Comparison of ENCODE assay signal across 36 cellular contexts in genomic region chr12:108177131-108177530, GRCh38. TPM values are rescaled to one million over a fixed set of nuclear protein-coding genes. Genes with fewer than 3 reads are reported as not detected.
"Had no signal": no experiment of that assay in that cellular context is flagged by ENCODE, and none has a peak within 500 bp of the region (broad histone marks: within the 10 kb centered on the region; RNA-seq: fewer than 3 reads in every experiment).

No MANE protein-coding gene starts in this region.

- H3K4me1 ChIP-seq: adrenal gland, ascending aorta, body of pancreas, breast epithelium had no signal

- H3K9me3 ChIP-seq: adrenal gland, ascending aorta, body of pancreas, breast epithelium had no signal

- H3K36me3 ChIP-seq: adrenal gland, ascending aorta, brain microvascular endothelial cell, breast epithelium, cardiac muscle cell had no signal

- ATAC-seq: activated naive CD4-positive, alpha-beta T cell treated with anti-CD3 and anti-CD28 coated beads, Interleukin-2, amount 50 U/mL, for 72 hours; activated naive CD8-positive, alpha-beta T cell treated with anti-CD3 and anti-CD28 coated beads, Interleukin-2, amount 50 U/mL, for 24 hours; activated T-cell treated with anti-CD3 and anti-CD28 coated beads, Interleukin-2, amount 50 U/mL, for 4 hours; activated T-cell treated with anti-CD3 and anti-CD28 coated beads, Interleukin-2, amount 50 U/mL, for 72 hours; activated T-helper 17 cell treated with anti-CD3 and anti-CD28 coated beads, Interleukin-2, amount 50 U/mL, for 72 hours; body of pancreas had no signal

- H3K27ac ChIP-seq: adrenal gland, ascending aorta, body of pancreas, brain microvascular endothelial cell, breast epithelium, cardiac muscle cell had no signal

- H3K27me3 ChIP-seq: adrenal gland, ascending aorta, brain microvascular endothelial cell, breast epithelium, cardiac muscle cell had no signal

- H3K4me3 ChIP-seq: adrenal gland, ascending aorta, body of pancreas, breast epithelium, cardiac muscle cell had no signal

- FAIRE-seq: astrocyte, bronchial epithelial cell had no signal

- DNase-seq: activated effector memory CD4-positive, alpha-beta T cell treated with anti-CD3 and anti-CD28 coated beads, Interleukin-2, amount 50 U/mL, for 16 hours; activated effector memory CD4-positive, alpha-beta T cell treated with Interleukin-2 at 50 U/mL for 16 hours; activated gamma-delta T cell; activated gamma-delta T cell treated with Interleukin-2 at 50 U/mL for 16 hours; activated naive CD4-positive, alpha-beta T cell; activated naive CD4-positive, alpha-beta T cell treated with anti-CD3 and anti-CD28 coated beads for 36 hours; activated naive CD4-positive, alpha-beta T cell treated with anti-CD3 and anti-CD28 coated beads, Interleukin-2, amount 10 ng/mL, durations not matched to agents 7 days and 5 days; activated naive CD4-positive, alpha-beta T cell treated with anti-CD3 and anti-CD28 coated beads, Interleukin-2, amount 50 U/mL, for 16 hours; activated naive CD4-positive, alpha-beta T cell treated with Interleukin-2 at 50 U/mL for 16 hours; activated naive CD8-positive, alpha-beta T cell treated with anti-CD3 and anti-CD28 coated beads for 36 hours; activated naive CD8-positive, alpha-beta T cell treated with anti-CD3 and anti-CD28 coated beads, Interleukin-2, amount 10 ng/mL, durations not matched to agents 7 days and 5 days; activated naive CD8-positive, alpha-beta T cell treated with anti-CD3 and anti-CD28 coated beads, Interleukin-2, amount 50 U/mL, for 24 hours; activated T-cell treated with anti-CD3 and anti-CD28 coated beads, Interleukin-2, amount 50 U/mL, for 1 hour; activated T-cell treated with anti-CD3 and anti-CD28 coated beads, Interleukin-2, amount 50 U/mL, for 24 hours; activated T-cell treated with anti-CD3 and anti-CD28 coated beads, Interleukin-2, amount 50 U/mL, for 4 hours; activated T-cell treated with anti-CD3 and anti-CD28 coated beads, Interleukin-2, amount 50 U/mL, for 48 hours; activated T-cell treated with anti-CD3 and anti-CD28 coated beads, Interleukin-2, amount 50 U/mL, for 72 hours; adrenal gland; amniotic stem cell; amygdala; anterior cingulate cortex; aorta; body of pancreas; brain microvascular endothelial cell; caudate nucleus; central memory CD4-positive, alpha-beta T cell; cerebellar nuclear complex had no signal

RNA-seq across cellular contexts. Expression of gene WSCD2, which starts 48.0 kb away (rescaled TPM):
- total RNA-seq: activated naive CD4-positive, alpha-beta T cell treated with anti-CD3 and anti-CD28 coated beads for 36 hours; activated naive CD4-positive, alpha-beta T cell treated with anti-CD3 and anti-CD28 coated beads, Interleukin-2, amount 50 U/mL, for 72 hours; activated naive CD8-positive, alpha-beta T cell treated with anti-CD3 and anti-CD28 coated beads for 36 hours; activated naive CD8-positive, alpha-beta T cell treated with anti-CD3 and anti-CD28 coated beads, Interleukin-2, amount 10 ng/mL, durations not matched to agents 7 days and 5 days; activated T-cell treated with anti-CD3 and anti-CD28 coated beads, Interleukin-2, amount 50 U/mL, for 4 hours; activated T-cell treated with anti-CD3 and anti-CD28 coated beads, Interleukin-2, amount 50 U/mL, for 72 hours; activated T-helper 1 cell treated with anti-CD3 and anti-CD28 coated beads, Interleukin-12 subunit alpha, Interleukin-12 subunit beta, Interleukin-2, Interleukin-4 antibody, amounts not matched to agents 30 ng/mL and 10 ng/mL and 1 ng/mL, durations not matched to agents 14 hours and 24 hours and 36 hours; activated T-helper 17 cell treated with anti-CD3 and anti-CD28 coated beads, Interleukin-2, amount 50 U/mL, for 72 hours; activated T-helper 2 cell treated with anti-CD3 and anti-CD28 coated beads, Interferon-gamma antibody, Interleukin-2, Interleukin-4, amounts not matched to agents 10 μg/mL and 5 μg/mL and 100 μg/mL, durations not matched to agents 14 hours and 24 hours and 36 hours; bronchial epithelial cell had no signal
